In the genomic region with DNA sequence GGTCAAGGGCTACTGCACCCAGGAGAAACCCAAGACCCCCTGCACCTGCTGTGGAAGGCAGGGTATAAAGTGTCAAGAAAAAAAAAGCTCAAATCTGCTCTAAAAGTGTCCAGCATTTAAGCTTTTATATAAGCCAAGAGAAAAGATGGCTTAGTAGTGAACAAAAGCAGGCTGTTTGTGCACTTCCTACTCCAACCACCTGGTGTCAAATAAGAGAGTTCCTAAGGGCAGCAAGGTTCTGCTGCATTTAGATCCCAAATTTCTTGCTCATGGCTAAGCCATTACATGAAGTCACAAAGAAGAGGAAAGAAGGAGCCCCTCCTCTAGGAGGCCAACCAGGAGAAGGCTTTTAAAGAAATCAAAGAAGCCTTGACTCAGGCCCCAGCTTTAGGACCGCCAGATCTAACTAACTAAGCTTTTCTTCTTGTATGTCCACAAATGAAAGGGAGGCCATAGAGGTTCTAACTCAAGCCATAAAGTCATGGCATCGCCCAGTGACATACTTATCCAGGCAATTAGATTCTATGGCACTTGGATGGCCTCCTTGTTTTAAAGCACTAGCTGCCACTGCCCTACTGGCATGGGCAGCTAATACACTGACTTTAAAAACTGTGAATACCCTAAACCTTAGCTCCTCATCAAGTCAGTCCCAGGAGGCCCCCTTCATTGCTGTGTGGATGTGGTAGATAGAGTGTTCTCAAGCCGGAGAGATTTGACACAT, we compare ENCODE assay signal across 31 cellular contexts. TPM values are rescaled to one million over a fixed set of nuclear protein-coding genes. Genes with fewer than 3 reads are reported as not detected.
DNase-seq lines count a peak whose midpoint lies in the region; ATAC-seq and TF ChIP-seq lines count a peak whose summit lies in the region.
"Had no signal": no experiment of that assay in that cellular context is flagged by ENCODE, and none has a peak within 500 bp of the region (broad histone marks: within the 10 kb centered on the region; RNA-seq: fewer than 3 reads in every experiment).

No MANE protein-coding gene starts in this region.

- H3K4me1 Mint-ChIP-seq in Caco-2 (ENCODE audit: low read depth, unreplicated experiment) = peaks cover 18% of the 10 kb centered on the region
- peaks cover 9% of the 10 kb centered on the region for H3K4me1 Mint-ChIP-seq in chondrocyte (ENCODE audit: low read depth)
- H3K4me1 Mint-ChIP-seq: brain had no signal

- H3K36me3 ChIP-seq in Caco-2 (ENCODE audit: control insufficient read depth, insufficient read depth, low read length) = no peaks in the 10 kb centered on the region
- no peaks in the 10 kb centered on the region for H3K36me3 ChIP-seq in HCT116 (ENCODE audit: control insufficient read depth in 1 of 2, insufficient read depth in 2 of 2, low read length in 2 of 2)
- H3K36me3 ChIP-seq in mucosa of descending colon (ENCODE audit: low read depth) = no peaks in the 10 kb centered on the region
- H3K36me3 ChIP-seq: adrenal gland, heart left ventricle, suprapubic skin had no signal

- no peak overlapping the region for H2AFZ ChIP-seq in HCT116 (ENCODE audit: low read depth, low read length, poor library complexity, severe bottlenecking)

- no peak overlapping the region for H3K27ac ChIP-seq in HCT116 (ENCODE audit: low read depth, low read length)
- H3K27ac ChIP-seq: adrenal gland, C4-2B, heart left ventricle, psoas muscle, SK-N-MC, suprapubic skin had no signal

- RAD21 ChIA-PET in HCT116 (lab: Charles Lee; ENCODE audit: low non-redundant PET in 1 of 2, low total read pairs in 2 of 2, uncharacterized antibody in 2 of 2, unreplicated experiment in 2 of 2) = no interaction called here

- H3K36me3 Mint-ChIP-seq in Caco-2 (ENCODE audit: insufficient read depth, unreplicated experiment) (no peaks in the 10 kb centered on the region), chondrocyte (ENCODE audit: low read depth) (no peaks in the 10 kb centered on the region)

- no peak overlapping the region for H3K4me2 ChIP-seq in HCT116 (ENCODE audit: low read length)

- peaks cover 21% of the 10 kb centered on the region for H3K9me3 Mint-ChIP-seq in Caco-2 (ENCODE audit: unreplicated experiment)
- H3K9me3 Mint-ChIP-seq in chondrocyte (ENCODE audit: low read depth) = peaks cover 8% of the 10 kb centered on the region

- peaks cover 11% of the 10 kb centered on the region for H3K4me1 ChIP-seq in Caco-2
- H3K4me1 ChIP-seq in HCT116 (ENCODE audit: control insufficient read depth in 1 of 2, insufficient read depth in 2 of 2, low read length in 2 of 2) = no peaks in the 10 kb centered on the region
- peaks cover 2% of the 10 kb centered on the region for H3K4me1 ChIP-seq in mucosa of descending colon (ENCODE audit: low read depth)
- H3K4me1 ChIP-seq: adrenal gland, heart left ventricle, psoas muscle, suprapubic skin had no signal

- H3K4me3 ChIP-seq in Caco-2 (ENCODE audit: low read depth, low read length) (no peak overlapping the region), HCT116 (replicated peaks in 1 of 2; ENCODE audit: low read depth in 1 of 2, low read length in 2 of 2) (no peak overlapping the region), mucosa of descending colon (no peak overlapping the region)
- H3K4me3 ChIP-seq: adrenal gland, heart left ventricle, psoas muscle, SK-N-MC, suprapubic skin had no signal

- ATAC-seq in HCT116 = peak; percentile 32; the same call in 1 of the 2 replicates
- ATAC-seq in mucosa of descending colon = peak; percentile 31
- ATAC-seq in HG03342 (IDR thresholded peaks at IDR 0.05; ENCODE audit: unreplicated experiment) = no peak
- no peak for ATAC-seq in SK-N-SH treated with all-trans-retinoic acid at 6 μM for 48 hours
- ATAC-seq in HG03045 (IDR thresholded peaks at IDR 0.05; ENCODE audit: unreplicated experiment) = no peak
- ATAC-seq: activated T-cell treated with anti-CD3 and anti-CD28 coated beads, Interleukin-2, amount 50 U/mL, for 72 hours; heart left ventricle; psoas muscle had no signal

- H3K27me3 ChIP-seq in Caco-2 (replicated peaks; ENCODE audit: control insufficient read depth, insufficient read depth, low read length) (no peaks in the 10 kb centered on the region), HCT116 (ENCODE audit: insufficient read depth, low read length) (no peaks in the 10 kb centered on the region)
- H3K27me3 ChIP-seq: adrenal gland, heart left ventricle, suprapubic skin had no signal

- TF ChIP-seq RAD21 in HCT116 (IDR thresholded peaks at IDR 0.05; ENCODE audit: low read depth) = no peak

- TF ChIP-seq POLR2A in HCT116 (IDR thresholded peaks at IDR 0.05; ENCODE audit: borderline replicate concordance, extremely low read depth, insufficient read depth, insufficient read length) = no peak

- CTCF ChIA-PET in Caco-2 (lab: Charles Lee) = interaction anchor here (0.6 to 1.5 kb wide), 3 partner anchors 21 to 405 kb away, joined by 3 to 4 read pairs (median 3); no protein-coding TSS in a partner anchor
- CTCF ChIA-PET in HCT116 (lab: Charles Lee) = interaction anchor here (1.4 kb wide), 1 partner anchor 15 kb away, joined by 3 read pairs; no protein-coding TSS in a partner anchor

- DNase-seq in Caco-2 (no peak), HCT116 (ENCODE audit: low read depth, low spot score) (no peak), chondrocyte (ENCODE audit: low spot score) (no peak), mucosa of descending colon (no peak), dedifferentiated amniotic fluid mesenchymal stem cell (ENCODE audit: extremely low spot score) (no peak)
- DNase-seq: activated CD4-positive, alpha-beta T cell treated with anti-CD3 and anti-CD28 coated beads for 4 hours; activated naive CD4-positive, alpha-beta T cell treated with Interleukin-2 at 50 U/mL for 16 hours; activated T-cell treated with anti-CD3 and anti-CD28 coated beads, Interleukin-2, amount 50 U/mL, for 72 hours; adrenal gland; effector CD8-positive, alpha-beta T cell; foreskin fibroblast; HCEC 1CT; heart left ventricle; KG1; mesenchymal stem cell; NCI-H1436 treated with DMSO at 0.1 percent for 48 hours; psoas muscle; stimulated activated CD4-positive, alpha-beta T cell treated with anti-CD3 and anti-CD28 coated beads, Interleukin-15, amount 100 ng/mL, for 24 hours; stimulated activated naive CD4-positive, alpha-beta T cell had no signal

- no peaks in the 10 kb centered on the region for H4K20me1 ChIP-seq in HCT116 (ENCODE audit: insufficient read depth)

- no peak for TF ChIP-seq CTCF in Caco-2 (IDR thresholded peaks at IDR 0.05; ENCODE audit: insufficient read depth in 1 of 2, low read depth in 1 of 2, low read length in 1 of 2, severe bottlenecking in 1 of 2, unreplicated experiment in 1 of 2)
- TF ChIP-seq CTCF in HCT116 (IDR thresholded peaks at IDR 0.05 in 2 of 3, conservative IDR thresholded peaks at IDR 0.05 in 1 of 3; ENCODE audit: borderline replicate concordance in 1 of 3, insufficient read depth in 1 of 3, low read depth in 2 of 3, low read length in 2 of 3) = no peak; a peak in 1 of 6 replicates
- peak; percentile 23 for TF ChIP-seq CTCF in chondrocyte (IDR thresholded peaks at IDR 0.05)
- no peak for TF ChIP-seq CTCF in mucosa of descending colon (IDR thresholded peaks at IDR 0.05)

- POLR2A ChIA-PET in Caco-2 (lab: Charles Lee) (interaction anchor here (0.6 kb wide), 1 partner anchor 466 kb away, joined by 3 read pairs; a partner anchor contains a TSS), HCT116 (lab: Charles Lee) (no interaction called here)

- H3K27ac Mint-ChIP-seq in Caco-2 (ENCODE audit: unreplicated experiment) (peak overlapping the region; percentile 51), chondrocyte (ENCODE audit: unreplicated experiment) (no peak overlapping the region)
- H3K27ac Mint-ChIP-seq: activated T-cell treated with anti-CD3 and anti-CD28 coated beads, Interleukin-2, amount 50 U/mL, for 72 hours; brain; T-helper 1 cell treated with Interleukin-12 subunit alpha and Interleukin-12 subunit beta and Interleukin-4 antibody, amounts not matched to agents 30 μg/mL and 1 μg/mL, for 36 hours had no signal

- no TSS peak for BruUV-seq in Caco-2 (replicated peaks; lab: Mats Ljungman, UMichigan)
- no TSS peak for BruUV-seq in HCT116 (replicated peaks; lab: Mats Ljungman, UMichigan)

- no peaks in the 10 kb centered on the region for H3K9me2 ChIP-seq in HCT116 (ENCODE audit: insufficient read depth)

- H3K9me3 ChIP-seq in Caco-2 (peaks cover 22% of the 10 kb centered on the region; the same call in 1 of the 2 replicates), HCT116 (ENCODE audit: control insufficient read depth in 1 of 2, insufficient read depth in 1 of 2, low read depth in 1 of 2, low read length in 2 of 2) (peaks cover 4 to 6% of the 10 kb centered on the region in 2 experiments; a peak in 2 of 4 replicates), mucosa of descending colon (peaks cover 9% of the 10 kb centered on the region)
- H3K9me3 ChIP-seq: adrenal gland, psoas muscle had no signal

- intact Hi-C loops in Caco-2 (cut with micrococcal nuclease; ENCODE audit: unreplicated experiment) = no loop called here
- intact Hi-C loops in HCT116 (cut with micrococcal nuclease) = no loop called here
- intact Hi-C loops in mucosa of descending colon (cut with DNase I, micrococcal nuclease) = no loop called here

- H3K79me2 ChIP-seq in HCT116 (ENCODE audit: insufficient read depth, low read length) = no peaks in the 10 kb centered on the region

- no peaks in the 10 kb centered on the region for H3K27me3 Mint-ChIP-seq in Caco-2 (ENCODE audit: insufficient read depth, unreplicated experiment)
- H3K27me3 Mint-ChIP-seq in chondrocyte (ENCODE audit: low read depth) = no peaks in the 10 kb centered on the region

- H3K9ac ChIP-seq in HCT116 (ENCODE audit: low read length) = no peak overlapping the region

- H3K4me3 Mint-ChIP-seq in Caco-2 (ENCODE audit: unreplicated experiment) = no peak overlapping the region
- no peak overlapping the region for H3K4me3 Mint-ChIP-seq in chondrocyte (ENCODE audit: unreplicated experiment)
- H3K4me3 Mint-ChIP-seq: activated T-cell treated with anti-CD3 and anti-CD28 coated beads, Interleukin-2, amount 50 U/mL, for 72 hours; brain; T-helper 1 cell treated with Interleukin-12 subunit alpha and Interleukin-12 subunit beta and Interleukin-4 antibody, amounts not matched to agents 30 μg/mL and 1 μg/mL, for 36 hours had no signal

RNA-seq across cellular contexts. Expression of a gene that starts 17.1 kb away (rescaled TPM):
- total RNA-seq in Caco-2 (2022) (0.16 TPM in 1 of 2 replicates, not detected in the other), HCT116 (2021; ENCODE audit: unreplicated experiment) (not detected), chondrocyte (not detected in 3 replicates), mucosa of descending colon (1 to 10 TPM in 1 of 3 donors, under 1 TPM in 1, not detected in 1; 0.14 to 1.3 TPM)
- polyA plus RNA-seq in HCT116 (2012) = not detected in 2 replicates
- total RNA-seq: HT1080, NCI-H460, OCI-LY7 had no signal
- polyA plus RNA-seq: AG04450 had no signal

Comparison
In these comparisons a context has a peak if more than half of its experiments do, and no peak if none do; other contexts are left out.
1. ATAC-seq: peak in HCT116 (single experiment) and mucosa of descending colon (single experiment); none in HG03342 (single experiment), SK-N-SH treated with all-trans-retinoic acid at 6 μM for 48 hours (single experiment) and HG03045 (single experiment).